In the genomic region with DNA sequence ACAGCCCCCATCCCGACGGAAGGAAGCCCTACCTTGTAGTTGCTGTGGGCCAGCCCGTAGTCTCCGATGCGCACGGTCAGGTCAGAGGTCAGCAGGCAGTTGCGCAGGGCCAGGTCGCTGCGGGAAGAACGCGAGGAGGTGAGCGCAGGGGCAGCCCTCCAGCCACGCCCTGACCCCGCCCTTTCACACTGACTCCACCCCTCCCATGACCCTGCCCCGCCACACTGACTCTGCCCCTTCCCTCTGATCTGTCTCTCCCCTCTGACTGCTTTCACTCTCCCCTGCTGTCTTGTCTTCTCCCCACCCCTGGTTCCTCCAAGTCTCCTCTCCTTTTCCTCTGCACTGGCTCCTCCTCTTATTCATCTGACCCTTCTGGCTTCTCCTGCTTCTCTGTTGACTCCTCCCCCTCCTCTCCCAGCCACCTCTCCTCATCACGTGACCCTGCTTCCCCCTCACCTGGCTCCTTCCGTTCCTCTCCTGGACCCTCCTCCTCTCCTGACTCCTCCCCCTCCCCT, we compare ENCODE assay signal across 1 cellular context.
TF ChIP-seq lines count a peak whose summit lies in the region.

No MANE protein-coding gene starts in this region.

TF ChIP-seq in IMR-90, 13 proteins besides CTCF, POLR2A, EP300 and RAD21:
- TF ChIP-seq, protein P1, sequence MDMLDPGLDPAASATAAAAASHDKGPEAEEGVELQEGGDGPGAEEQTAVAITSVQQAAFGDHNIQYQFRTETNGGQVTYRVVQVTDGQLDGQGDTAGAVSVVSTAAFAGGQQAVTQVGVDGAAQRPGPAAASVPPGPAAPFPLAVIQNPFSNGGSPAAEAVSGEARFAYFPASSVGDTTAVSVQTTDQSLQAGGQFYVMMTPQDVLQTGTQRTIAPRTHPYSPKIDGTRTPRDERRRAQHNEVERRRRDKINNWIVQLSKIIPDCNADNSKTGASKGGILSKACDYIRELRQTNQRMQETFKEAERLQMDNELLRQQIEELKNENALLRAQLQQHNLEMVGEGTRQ (IDR thresholded peaks at IDR 0.05; ENCODE audit: low read depth, low read length), result peak; percentile 33; the same call in 1 of the 2 replicates
- no peak for TF ChIP-seq BHLHE40 (IDR thresholded peaks at IDR 0.05; ENCODE audit: low read depth, low read length)
